Comparison of ENCODE assay signal across 1 cellular context in the genomic region with DNA sequence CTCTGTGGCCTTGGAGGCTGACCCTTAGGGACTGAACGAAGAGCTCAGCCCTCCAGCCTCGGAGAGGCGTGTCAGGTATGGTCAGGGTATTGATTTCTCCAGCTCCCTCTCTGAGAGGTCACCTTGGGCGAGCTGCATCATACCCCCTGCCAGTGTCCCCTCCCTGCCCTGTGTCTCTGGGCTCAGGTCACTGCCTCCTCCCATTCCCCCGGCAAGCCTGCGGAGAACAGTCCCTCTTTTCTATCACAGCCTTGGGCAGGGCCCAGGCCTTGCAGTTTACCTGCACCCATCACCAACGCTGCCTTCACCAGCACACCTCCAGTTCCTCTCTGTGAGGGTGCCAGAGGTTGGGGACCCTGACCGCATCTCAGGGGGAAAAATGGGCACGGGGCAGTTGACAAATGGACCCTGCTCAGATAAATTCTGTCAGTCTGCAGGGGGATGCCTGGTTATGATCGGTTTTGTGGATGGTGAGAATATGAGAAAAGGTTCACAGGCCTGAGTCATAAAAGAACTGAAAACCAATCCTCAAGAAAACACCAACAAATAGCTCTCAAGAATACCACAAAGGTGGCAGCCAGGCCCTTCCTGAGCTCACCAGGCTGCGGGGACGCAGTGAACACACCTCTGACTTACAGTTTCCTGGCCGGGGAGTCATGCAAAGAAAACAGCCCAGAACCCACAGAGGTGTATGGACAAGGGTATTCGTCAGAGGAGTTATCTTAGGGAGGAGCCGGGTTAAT.
A peak's percentile ranks its signal among the peaks of the same experiment; 100 is the strongest.
TF ChIP-seq lines count a peak whose summit lies in the region.

No MANE protein-coding gene starts in this region.

TF ChIP-seq in GM12878, 131 proteins besides CTCF, POLR2A, EP300 and RAD21 (continued from another document and continues in another):
- TF ChIP-seq MEF2B (IDR thresholded peaks at IDR 0.05; ENCODE audit: partially characterized antibody, poor library complexity, severe bottlenecking) (peak; percentile 51), NFYA (IDR thresholded peaks at IDR 0.05; ENCODE audit: borderline replicate concordance, low read depth, low read length) (no peak), RAD51 (IDR thresholded peaks at IDR 0.05) (no peak), NFIC (IDR thresholded peaks at IDR 0.05; ENCODE audit: low read depth, low read length) (no peak), FOS (IDR thresholded peaks at IDR 0.05; ENCODE audit: borderline replicate concordance, extremely low read depth, insufficient read length) (no peak), SMC3 (IDR thresholded peaks at IDR 0.05; ENCODE audit: borderline replicate concordance, low read length) (peak; percentile 16; the same call in 1 of the 2 replicates), SIX5 (IDR thresholded peaks at IDR 0.05; ENCODE audit: low read depth, low read length, severe bottlenecking) (no peak), EED (IDR thresholded peaks at IDR 0.05; ENCODE audit: low read depth) (peak; percentile 69; the same call in 1 of the 2 replicates), CREB1 (IDR thresholded peaks at IDR 0.05; ENCODE audit: low read depth) (no peak), HDAC2 (IDR thresholded peaks at IDR 0.05) (no peak), WRNIP1 (IDR thresholded peaks at IDR 0.05; ENCODE audit: borderline replicate concordance, low read depth, low read length) (no peak), TAF1 (IDR thresholded peaks at IDR 0.05; ENCODE audit: borderline replicate concordance, low read depth, low read length) (no peak), ATF3 (IDR thresholded peaks at IDR 0.05; ENCODE audit: borderline replicate concordance, extremely low read depth, low read depth, low read length) (no peak), PML (IDR thresholded peaks at IDR 0.05; ENCODE audit: low read length) (no peak), YBX1 (IDR thresholded peaks at IDR 0.05) (no peak), MYB (IDR thresholded peaks at IDR 0.05; ENCODE audit: borderline replicate concordance, low read depth, low read length) (no peak), TARDBP (IDR thresholded peaks at IDR 0.05; ENCODE audit: borderline replicate concordance) (no peak), POLR2AphosphoS2 (IDR thresholded peaks at IDR 0.05; ENCODE audit: low read depth, low read length) (no peak), HDGF (IDR thresholded peaks at IDR 0.05) (no peak), CBFB (IDR thresholded peaks at IDR 0.05; ENCODE audit: low read depth) (no peak), ZNF207 (IDR thresholded peaks at IDR 0.05; ENCODE audit: borderline replicate concordance) (no peak), POLR2AphosphoS5 (IDR thresholded peaks at IDR 0.05; ENCODE audit: low read length) (no peak), MEF2A (IDR thresholded peaks at IDR 0.05; ENCODE audit: insufficient read depth, low read depth, low read length) (no peak), ZSCAN29 (IDR thresholded peaks at IDR 0.05) (no peak), SRF (IDR thresholded peaks at IDR 0.05; ENCODE audit: low read depth in 2 of 2, low read length in 2 of 2) (no peak), CEBPB (IDR thresholded peaks at IDR 0.05; ENCODE audit: borderline replicate concordance in 1 of 2, low read depth in 2 of 2, low read length in 2 of 2) (no peak), RELB (IDR thresholded peaks at IDR 0.05; ENCODE audit: low read depth) (0 out of 2 replicates have a peak, but pooled peaks have one; percentile 18), DPF2 (IDR thresholded peaks at IDR 0.05) (peak; percentile 68; the same call in 1 of the 2 replicates), ZBTB40 (IDR thresholded peaks at IDR 0.05; ENCODE audit: borderline replicate concordance) (no peak), RCOR1 (conservative IDR thresholded peaks at IDR 0.05; ENCODE audit: low read depth, low read length) (no peak), TCF12 (IDR thresholded peaks at IDR 0.05; ENCODE audit: low read depth, low read length) (no peak), RBBP5 (conservative IDR thresholded peaks at IDR 0.05) (no peak), MTA2 (IDR thresholded peaks at IDR 0.05; ENCODE audit: low read depth) (peak; percentile 68), ATF2 (IDR thresholded peaks at IDR 0.05; ENCODE audit: low read length) (peak; percentile 50; the same call in 1 of the 2 replicates), SP1 (IDR thresholded peaks at IDR 0.05; ENCODE audit: low read depth, low read length) (no peak)
- TF ChIP-seq, protein P1, sequence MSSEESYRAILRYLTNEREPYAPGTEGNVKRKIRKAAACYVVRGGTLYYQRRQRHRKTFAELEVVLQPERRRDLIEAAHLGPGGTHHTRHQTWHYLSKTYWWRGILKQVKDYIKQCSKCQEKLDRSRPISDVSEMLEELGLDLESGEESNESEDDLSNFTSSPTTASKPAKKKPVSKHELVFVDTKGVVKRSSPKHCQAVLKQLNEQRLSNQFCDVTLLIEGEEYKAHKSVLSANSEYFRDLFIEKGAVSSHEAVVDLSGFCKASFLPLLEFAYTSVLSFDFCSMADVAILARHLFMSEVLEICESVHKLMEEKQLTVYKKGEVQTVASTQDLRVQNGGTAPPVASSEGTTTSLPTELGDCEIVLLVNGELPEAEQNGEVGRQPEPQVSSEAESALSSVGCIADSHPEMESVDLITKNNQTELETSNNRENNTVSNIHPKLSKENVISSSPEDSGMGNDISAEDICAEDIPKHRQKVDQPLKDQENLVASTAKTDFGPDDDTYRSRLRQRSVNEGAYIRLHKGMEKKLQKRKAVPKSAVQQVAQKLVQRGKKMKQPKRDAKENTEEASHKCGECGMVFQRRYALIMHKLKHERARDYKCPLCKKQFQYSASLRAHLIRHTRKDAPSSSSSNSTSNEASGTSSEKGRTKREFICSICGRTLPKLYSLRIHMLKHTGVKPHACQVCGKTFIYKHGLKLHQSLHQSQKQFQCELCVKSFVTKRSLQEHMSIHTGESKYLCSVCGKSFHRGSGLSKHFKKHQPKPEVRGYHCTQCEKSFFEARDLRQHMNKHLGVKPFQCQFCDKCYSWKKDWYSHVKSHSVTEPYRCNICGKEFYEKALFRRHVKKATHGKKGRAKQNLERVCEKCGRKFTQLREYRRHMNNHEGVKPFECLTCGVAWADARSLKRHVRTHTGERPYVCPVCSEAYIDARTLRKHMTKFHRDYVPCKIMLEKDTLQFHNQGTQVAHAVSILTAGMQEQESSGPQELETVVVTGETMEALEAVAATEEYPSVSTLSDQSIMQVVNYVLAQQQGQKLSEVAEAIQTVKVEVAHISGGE (CRISPR knock-in tag; IDR thresholded peaks at IDR 0.05): no peak
- TF ChIP-seq, protein P2, sequence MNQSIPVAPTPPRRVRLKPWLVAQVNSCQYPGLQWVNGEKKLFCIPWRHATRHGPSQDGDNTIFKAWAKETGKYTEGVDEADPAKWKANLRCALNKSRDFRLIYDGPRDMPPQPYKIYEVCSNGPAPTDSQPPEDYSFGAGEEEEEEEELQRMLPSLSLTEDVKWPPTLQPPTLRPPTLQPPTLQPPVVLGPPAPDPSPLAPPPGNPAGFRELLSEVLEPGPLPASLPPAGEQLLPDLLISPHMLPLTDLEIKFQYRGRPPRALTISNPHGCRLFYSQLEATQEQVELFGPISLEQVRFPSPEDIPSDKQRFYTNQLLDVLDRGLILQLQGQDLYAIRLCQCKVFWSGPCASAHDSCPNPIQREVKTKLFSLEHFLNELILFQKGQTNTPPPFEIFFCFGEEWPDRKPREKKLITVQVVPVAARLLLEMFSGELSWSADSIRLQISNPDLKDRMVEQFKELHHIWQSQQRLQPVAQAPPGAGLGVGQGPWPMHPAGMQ (IDR thresholded peaks at IDR 0.05; ENCODE audit: borderline replicate concordance): no peak
- TF ChIP-seq, protein P3, sequence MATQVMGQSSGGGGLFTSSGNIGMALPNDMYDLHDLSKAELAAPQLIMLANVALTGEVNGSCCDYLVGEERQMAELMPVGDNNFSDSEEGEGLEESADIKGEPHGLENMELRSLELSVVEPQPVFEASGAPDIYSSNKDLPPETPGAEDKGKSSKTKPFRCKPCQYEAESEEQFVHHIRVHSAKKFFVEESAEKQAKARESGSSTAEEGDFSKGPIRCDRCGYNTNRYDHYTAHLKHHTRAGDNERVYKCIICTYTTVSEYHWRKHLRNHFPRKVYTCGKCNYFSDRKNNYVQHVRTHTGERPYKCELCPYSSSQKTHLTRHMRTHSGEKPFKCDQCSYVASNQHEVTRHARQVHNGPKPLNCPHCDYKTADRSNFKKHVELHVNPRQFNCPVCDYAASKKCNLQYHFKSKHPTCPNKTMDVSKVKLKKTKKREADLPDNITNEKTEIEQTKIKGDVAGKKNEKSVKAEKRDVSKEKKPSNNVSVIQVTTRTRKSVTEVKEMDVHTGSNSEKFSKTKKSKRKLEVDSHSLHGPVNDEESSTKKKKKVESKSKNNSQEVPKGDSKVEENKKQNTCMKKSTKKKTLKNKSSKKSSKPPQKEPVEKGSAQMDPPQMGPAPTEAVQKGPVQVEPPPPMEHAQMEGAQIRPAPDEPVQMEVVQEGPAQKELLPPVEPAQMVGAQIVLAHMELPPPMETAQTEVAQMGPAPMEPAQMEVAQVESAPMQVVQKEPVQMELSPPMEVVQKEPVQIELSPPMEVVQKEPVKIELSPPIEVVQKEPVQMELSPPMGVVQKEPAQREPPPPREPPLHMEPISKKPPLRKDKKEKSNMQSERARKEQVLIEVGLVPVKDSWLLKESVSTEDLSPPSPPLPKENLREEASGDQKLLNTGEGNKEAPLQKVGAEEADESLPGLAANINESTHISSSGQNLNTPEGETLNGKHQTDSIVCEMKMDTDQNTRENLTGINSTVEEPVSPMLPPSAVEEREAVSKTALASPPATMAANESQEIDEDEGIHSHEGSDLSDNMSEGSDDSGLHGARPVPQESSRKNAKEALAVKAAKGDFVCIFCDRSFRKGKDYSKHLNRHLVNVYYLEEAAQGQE (IDR thresholded peaks at IDR 0.05; ENCODE audit: low read depth, low read length): no peak
- TF ChIP-seq, protein P4, sequence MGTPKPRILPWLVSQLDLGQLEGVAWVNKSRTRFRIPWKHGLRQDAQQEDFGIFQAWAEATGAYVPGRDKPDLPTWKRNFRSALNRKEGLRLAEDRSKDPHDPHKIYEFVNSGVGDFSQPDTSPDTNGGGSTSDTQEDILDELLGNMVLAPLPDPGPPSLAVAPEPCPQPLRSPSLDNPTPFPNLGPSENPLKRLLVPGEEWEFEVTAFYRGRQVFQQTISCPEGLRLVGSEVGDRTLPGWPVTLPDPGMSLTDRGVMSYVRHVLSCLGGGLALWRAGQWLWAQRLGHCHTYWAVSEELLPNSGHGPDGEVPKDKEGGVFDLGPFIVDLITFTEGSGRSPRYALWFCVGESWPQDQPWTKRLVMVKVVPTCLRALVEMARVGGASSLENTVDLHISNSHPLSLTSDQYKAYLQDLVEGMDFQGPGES (IDR thresholded peaks at IDR 0.05): no peak
- TF ChIP-seq, protein P5, sequence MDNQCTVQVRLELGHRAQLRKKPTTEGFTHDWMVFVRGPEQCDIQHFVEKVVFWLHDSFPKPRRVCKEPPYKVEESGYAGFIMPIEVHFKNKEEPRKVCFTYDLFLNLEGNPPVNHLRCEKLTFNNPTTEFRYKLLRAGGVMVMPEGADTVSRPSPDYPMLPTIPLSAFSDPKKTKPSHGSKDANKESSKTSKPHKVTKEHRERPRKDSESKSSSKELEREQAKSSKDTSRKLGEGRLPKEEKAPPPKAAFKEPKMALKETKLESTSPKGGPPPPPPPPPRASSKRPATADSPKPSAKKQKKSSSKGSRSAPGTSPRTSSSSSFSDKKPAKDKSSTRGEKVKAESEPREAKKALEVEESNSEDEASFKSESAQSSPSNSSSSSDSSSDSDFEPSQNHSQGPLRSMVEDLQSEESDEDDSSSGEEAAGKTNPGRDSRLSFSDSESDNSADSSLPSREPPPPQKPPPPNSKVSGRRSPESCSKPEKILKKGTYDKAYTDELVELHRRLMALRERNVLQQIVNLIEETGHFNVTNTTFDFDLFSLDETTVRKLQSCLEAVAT (IDR thresholded peaks at IDR 0.05): 0 out of 2 replicates have a peak, but pooled peaks have one; percentile 36
